Comparison of ENCODE assay signal across 24 cellular contexts in genomic region chr6:113876654-113877053, GRCh38. TPM values are rescaled to one million over a fixed set of nuclear protein-coding genes. Genes with fewer than 3 reads are reported as not detected.
DNase-seq lines count a peak whose midpoint lies in the region; ATAC-seq, FAIRE-seq and TF ChIP-seq lines count a peak whose summit lies in the region.
"Had no signal": no experiment of that assay in that cellular context is flagged by ENCODE, and none has a peak within 500 bp of the region (broad histone marks: within the 10 kb centered on the region; RNA-seq: fewer than 3 reads in every experiment).

No MANE protein-coding gene starts in this region.

- 10% methylated on average over 1 of the region's 1 CpG for WGBS in K562 (ENCODE audit: insufficient coverage, low coverage, missing lambda C conversion rate)
- 50 to 91% (median 77%) methylated on average over 1 of the region's 1 CpG for WGBS in stomach, 5 donors

- ATAC-seq in K562, result peak; percentile 76
- ATAC-seq in gastrocnemius medialis, result no peak
- no peak for ATAC-seq in omental fat pad (ENCODE audit: low FRiP score)
- ATAC-seq: activated naive CD8-positive, alpha-beta T cell treated with anti-CD3 and anti-CD28 coated beads, Interleukin-2, amount 50 U/mL, for 24 hours; heart left ventricle; psoas muscle; stimulated activated naive B cell treated with anti-CD40 and anti-IgM and Interleukin-4, amounts not matched to agents 10 μg/mL and 1 μg/mL and 100 μg/mL, for 72 hours had no signal

- H3K4me1 ChIP-seq in Loucy (ENCODE audit: insufficient read depth, low read length, poor library complexity, severe bottlenecking) (peaks cover 21% of the 10 kb centered on the region), K562 (replicated peaks in 1 of 2; ENCODE audit: control insufficient read depth in 2 of 2, insufficient read depth in 2 of 2, low read length in 2 of 2) (no peaks in the 10 kb centered on the region), stomach (peaks cover 0 to 14% (median 6%) of the 10 kb centered on the region in 4 donors), gastrocnemius medialis (peaks cover 0 to 6% of the 10 kb centered on the region in 2 donors)
- H3K4me1 ChIP-seq: psoas muscle had no signal

- POLR2A ChIA-PET in K562 (lab: Yijun Ruan, JAX), result no interaction called here

- CTCF ChIA-PET in K562 (lab: Yijun Ruan, JAX; ENCODE audit: low intra/inter-chr PET ratio), result no interaction called here

- H4K20me1 ChIP-seq in Loucy (ENCODE audit: insufficient read depth, low read length, poor library complexity, severe bottlenecking) (no peaks in the 10 kb centered on the region), K562 (replicated peaks; ENCODE audit: control insufficient read depth, insufficient read depth, low read length) (no peaks in the 10 kb centered on the region)

- no peak; the same call in 1 of the 2 replicates for TF ChIP-seq CTCF in Loucy (conservative IDR thresholded peaks at IDR 0.05; ENCODE audit: low read length)
- peak; percentile 21 to 28 (median 28); a peak in 2 of 6 replicates for TF ChIP-seq CTCF in K562 (IDR thresholded peaks at IDR 0.05 in 2 of 3, conservative IDR thresholded peaks at IDR 0.05 in 1 of 3; ENCODE audit: insufficient read depth in 2 of 3, low read depth in 1 of 3, low read length in 3 of 3)
- TF ChIP-seq CTCF in stomach (IDR thresholded peaks at IDR 0.05), result no peak
- no peak for TF ChIP-seq CTCF in gastrocnemius medialis (IDR thresholded peaks at IDR 0.05 in 4 of 5, conservative IDR thresholded peaks at IDR 0.05 in 1 of 5)
- TF ChIP-seq CTCF in omental fat pad (IDR thresholded peaks at IDR 0.05), result no peak

- in situ Hi-C loops in K562 (cut with MboI) (no loop called here), gastrocnemius medialis (cut with MboI; ENCODE audit: low sequenced_read_pairs in 4 of 4) (no loop called here)

- no peak overlapping the region for H3K4me2 ChIP-seq in Loucy (ENCODE audit: low read depth, low read length, poor library complexity, severe bottlenecking)
- no peak overlapping the region for H3K4me2 ChIP-seq in K562 (ENCODE audit: insufficient read depth, low read length)
- H3K4me2 ChIP-seq: KMS-11 had no signal

- peaks cover 9% of the 10 kb centered on the region; the same call in 1 of the 2 replicates for H3K79me2 ChIP-seq in Loucy (ENCODE audit: insufficient read depth, low read length)
- H3K79me2 ChIP-seq in K562 (ENCODE audit: control insufficient read depth, insufficient read depth, low read length), result no peaks in the 10 kb centered on the region

- TF ChIP-seq POLR2A in K562 (conservative IDR thresholded peaks at IDR 0.05) (no peak), stomach (IDR thresholded peaks at IDR 0.05) (no peak), gastrocnemius medialis (IDR thresholded peaks at IDR 0.05) (no peak)

- peak; percentile 52 for FAIRE-seq in K562 (lab: Jason Lieb, UNC)
- FAIRE-seq: endothelial cell of umbilical vein had no signal

- no peaks in the 10 kb centered on the region for H3F3A ChIP-seq in Loucy (ENCODE audit: low read depth)

- H3K9me2 ChIP-seq in Loucy (replicated peaks; ENCODE audit: low read depth, low read length), result no peaks in the 10 kb centered on the region

- peak overlapping the region; percentile 51; the same call in 1 of the 2 replicates for H2AFZ ChIP-seq in Loucy (ENCODE audit: low read length)
- 0 out of 2 replicates have a peak overlapping the region, but pooled peaks have one; percentile 25 for H2AFZ ChIP-seq in K562 (ENCODE audit: low read depth, low read length)
- H2AFZ ChIP-seq: GM23248 had no signal

- BruUV-seq in K562 (replicated peaks; lab: Mats Ljungman, UMichigan), result no TSS peak

- H3K9ac ChIP-seq in Loucy (ENCODE audit: low read depth, low read length, poor library complexity, severe bottlenecking) (no peak overlapping the region), K562 (ENCODE audit: insufficient read depth in 1 of 2, low read depth in 2 of 2, low read length in 2 of 2) (no peak overlapping the region)
- H3K9ac ChIP-seq: GM23248, KMS-11 had no signal

- no peak overlapping the region for H3K4me3 ChIP-seq in Loucy (ENCODE audit: low read length, poor library complexity, severe bottlenecking)
- no peak overlapping the region for H3K4me3 ChIP-seq in K562
- H3K4me3 ChIP-seq in stomach, result no peak overlapping the region
- no peak overlapping the region for H3K4me3 ChIP-seq in gastrocnemius medialis
- H3K4me3 ChIP-seq: GM23248, heart left ventricle, psoas muscle, suprapubic skin had no signal

- peak; percentile 39 for DNase-seq in EH (ENCODE audit: low read depth)
- DNase-seq in K562 (ENCODE audit: extremely low read depth in 1 of 4, low spot score in 3 of 4), result peak in 1 of 4 experiments; percentile 19
- DNase-seq in iris pigment epithelial cell (ENCODE audit: low read depth), result peak; percentile 17
- DNase-seq in stomach, result no peak
- no peak for DNase-seq in amygdala (lab: John Stamatoyannopoulos, UW)
- DNase-seq in gastrocnemius medialis, result no peak
- no peak for DNase-seq in omental fat pad (ENCODE audit: low spot score)
- DNase-seq: activated CD4-positive, alpha-beta T cell treated with anti-CD3 and anti-CD28 coated beads for 48 hours; activated naive CD8-positive, alpha-beta T cell treated with anti-CD3 and anti-CD28 coated beads, Interleukin-2, amount 50 U/mL, for 24 hours; activated T-cell treated with anti-CD3 and anti-CD28 coated beads, Interleukin-2, amount 50 U/mL, for 24 hours; COR-L47; DND-41; GM23248; heart left ventricle; NCI-H1436; NCI-H774; psoas muscle; stimulated activated CD4-positive, alpha-beta T cell treated with anti-CD3 and anti-CD28 coated beads, Interleukin-15, amount 100 ng/mL, for 24 hours; stimulated activated naive B cell treated with anti-CD40 and anti-IgM and Interleukin-4, amounts not matched to agents 10 μg/mL and 1 μg/mL and 100 μg/mL, for 72 hours; T-helper 2 cell had no signal

- no peak overlapping the region for H3K27ac ChIP-seq in K562 (ENCODE audit: extremely low read depth, low read depth, low read length)
- H3K27ac ChIP-seq in stomach, result no peak overlapping the region
- H3K27ac ChIP-seq in gastrocnemius medialis, result no peak overlapping the region
- H3K27ac ChIP-seq: GM23248, heart left ventricle, KMS-11, psoas muscle, suprapubic skin had no signal

- H3K36me3 ChIP-seq in Loucy (ENCODE audit: insufficient read depth, low read length), result no peaks in the 10 kb centered on the region
- no peaks in the 10 kb centered on the region for H3K36me3 ChIP-seq in K562 (ENCODE audit: control insufficient read depth, insufficient read depth, low read length)
- H3K36me3 ChIP-seq in stomach, result no peaks in the 10 kb centered on the region
- H3K36me3 ChIP-seq in gastrocnemius medialis, result no peaks in the 10 kb centered on the region
- H3K36me3 ChIP-seq: heart left ventricle, suprapubic skin had no signal

- intact Hi-C loops in K562 (cut with micrococcal nuclease) (loop anchor here (5.0 kb wide), 1 partner anchor 569 kb away; no protein-coding TSS in a partner anchor), stomach (cut with DNase I; ENCODE audit: low total_unique reads) (no loop called here), gastrocnemius medialis (cut with DNase I; ENCODE audit: low total_unique reads) (no loop called here)

- no peaks in the 10 kb centered on the region for H3K9me1 ChIP-seq in K562 (ENCODE audit: control insufficient read depth, insufficient read depth, low read length)

- H3K9me3 ChIP-seq in Loucy (ENCODE audit: insufficient read depth, low read depth, low read length) (no peaks in the 10 kb centered on the region), K562 (replicated peaks; ENCODE audit: control insufficient read depth, insufficient read depth, low read depth, low read length) (no peaks in the 10 kb centered on the region), stomach (no peaks in the 10 kb centered on the region), gastrocnemius medialis (no peaks in the 10 kb centered on the region)
- H3K9me3 ChIP-seq: heart left ventricle, psoas muscle, suprapubic skin had no signal

- TF ChIP-seq RAD21 in K562 (CRISPR knock-in tag; conservative IDR thresholded peaks at IDR 0.05 in 1 of 2, IDR thresholded peaks at IDR 0.05 in 1 of 2), result 0 out of 4 replicates have a peak, but pooled peaks of 1 of the 2 experiments have one; percentile 12

- TF ChIP-seq EP300 in K562 (IDR thresholded peaks at IDR 0.05; ENCODE audit: low read length), result no peak
- no peak for TF ChIP-seq EP300 in stomach (IDR thresholded peaks at IDR 0.05)

- H3K27me3 ChIP-seq in Loucy (ENCODE audit: insufficient read depth, low read length, poor library complexity, severe bottlenecking), result no peaks in the 10 kb centered on the region
- no peaks in the 10 kb centered on the region for H3K27me3 ChIP-seq in K562 (ENCODE audit: control insufficient read depth in 2 of 2, insufficient read depth in 2 of 2, low read length in 2 of 2)
- no peaks in the 10 kb centered on the region for H3K27me3 ChIP-seq in stomach
- H3K27me3 ChIP-seq in gastrocnemius medialis, result no peaks in the 10 kb centered on the region
- H3K27me3 ChIP-seq: heart left ventricle, suprapubic skin had no signal

TF ChIP-seq in K562, 482 proteins besides CTCF, POLR2A, EP300 and RAD21 (continues in another document):
- TF ChIP-seq GATA2 (CRISPR knock-in tag; IDR thresholded peaks at IDR 0.05) (no peak), YY1 (IDR thresholded peaks at IDR 0.05; ENCODE audit: borderline replicate concordance in 1 of 3, control insufficient read depth in 1 of 3, extremely low read depth in 1 of 3, insufficient read depth in 3 of 3, insufficient read length in 1 of 3, insufficient replicate concordance in 2 of 3, low read depth in 1 of 3, low read length in 2 of 3) (peak in 1 of 3 experiments; percentile 76)

RNA-seq across cellular contexts. Expression of gene MARCKS, which starts 19.5 kb away (rescaled TPM):
- total RNA-seq in K562 (2011; cell fraction: chromatin; rRNA removed; ENCODE audit: low replicate concordance), result 0.09 TPM in 1 of 2 replicates, not detected in the other
- under 0.01 TPM in 1 of 2 replicates, not detected in the other for total RNA-seq in K562 (2011; cell fraction: nucleolus; rRNA removed)
- 0.15 and 0.23 TPM in 2 replicates for total RNA-seq in K562 (2011; cell fraction: nucleoplasm; rRNA removed)
- total RNA-seq in K562 (2014; rRNA removed) (1.9 and 2.5 TPM in 2 replicates), K562 (2014; rRNA removed; fragmentation: Illumina TruSeq; extraction: Trizol) (0.98 and 1.2 TPM in 2 replicates), K562 (2015; rRNA removed; fragmentation: Illumina TruSeq; extraction: Trizol) (0.68 and 0.69 TPM in 2 replicates), K562 (2021) (2.7 and 2.9 TPM in 2 replicates), stomach (100 to 1,000 TPM in 1 of 5 donors, 10 to 100 TPM in 4; 19.8 to 594 (median 76.0) TPM), gastrocnemius medialis (1 to 10 TPM; 4.3 to 7.1 (median 5.4) TPM), omental fat pad (10 to 100 TPM; 22.6 to 45.4 (median 24.0) TPM)
- polyA plus RNA-seq in K562 (2011; rRNA removed) (0.09 and 0.15 TPM in 2 replicates), K562 (2014; fragmentation: Illumina TruSeq; extraction: Trizol) (0.89 and 0.91 TPM in 2 replicates), K562 (2014; fragmentation: Nextera tagmentation; extraction: Ambion mirVana) (1 to 10 TPM; 1.0 to 1.9 TPM), K562 (2014; rRNA removed) (1.1 and 1.7 TPM in 2 replicates), stomach (10 to 100 TPM; 19.9 to 54.2 (median 28.5) TPM)
- 0.06 and 0.07 TPM in 2 replicates for polyA plus RNA-seq in K562 (2011; cell fraction: cytosol; rRNA removed)
- 0.06 and 0.07 TPM in 2 replicates for polyA plus RNA-seq in K562 (2011; cell fraction: nucleus; rRNA removed)
- polyA plus RNA-seq in K562 (2012), result 1.4 and 6.3 TPM in 2 replicates
- 0.03 and 0.07 TPM in 2 replicates for polyA minus RNA-seq in K562 (2011; rRNA and poly(A)+ RNA removed)
- not detected in 2 replicates for polyA minus RNA-seq in K562 (2011; cell fraction: cytosol; rRNA and poly(A)+ RNA removed)
- 0.11 TPM in 1 of 2 replicates, not detected in the other for polyA minus RNA-seq in K562 (2011; cell fraction: nucleus; rRNA and poly(A)+ RNA removed)

Comparison
In these comparisons a context has a peak if more than half of its experiments do, and no peak if none do; other contexts are left out.
1. DNase-seq: peak in EH (single experiment) and iris pigment epithelial cell (single experiment); none in stomach (single experiment), amygdala (0 of 56), gastrocnemius medialis (0 of 2) and omental fat pad (single experiment).
2. CTCF ChIP-seq: peak in K562 (3 of 3); none in Loucy (single experiment), stomach (0 of 7), gastrocnemius medialis (0 of 5) and omental fat pad (0 of 3).